Comparison of ENCODE assay signal across 22 cellular contexts in genomic region chr15:32222716-32223115, GRCh38.
A peak's percentile ranks its signal among the peaks of the same experiment; 100 is the strongest.
DNase-seq lines count a peak whose midpoint lies in the region; ATAC-seq, FAIRE-seq and TF ChIP-seq lines count a peak whose summit lies in the region.
"Had no signal": no experiment of that assay in that cellular context is flagged by ENCODE, and none has a peak within 500 bp of the region (broad histone marks: within the 10 kb centered on the region; RNA-seq: fewer than 3 reads in every experiment).

No MANE protein-coding gene starts in this region.

- H3K4me3 Mint-ChIP-seq in activated naive CD8-positive, alpha-beta T cell treated with anti-CD3 and anti-CD28 coated beads for 36 hours: no peak overlapping the region
- H3K4me3 Mint-ChIP-seq: CD4-positive, alpha-beta memory T cell; GM23338; H9 had no signal

- no peak overlapping the region for H3K4me3 ChIP-seq in A673 (ENCODE audit: low read depth, low read length, poor library complexity, severe bottlenecking)
- H3K4me3 ChIP-seq in WERI-Rb-1 (ENCODE audit: low read depth, low read length): no peak overlapping the region
- H3K4me3 ChIP-seq in retinal pigment epithelial cell (ENCODE audit: low read length): no peak overlapping the region
- no peak overlapping the region for H3K4me3 ChIP-seq in heart left ventricle
- H3K4me3 ChIP-seq: A549, GM12878, GM23338 had no signal

- CTCF ChIA-PET in A673 (lab: Charles Lee): no interaction called here

- TF ChIP-seq CTCF in A673 (conservative IDR thresholded peaks at IDR 0.05; ENCODE audit: low read depth, low read length): no peak
- no peak for TF ChIP-seq CTCF in D721Med (IDR thresholded peaks at IDR 0.05; ENCODE audit: insufficient read depth, missing control alignments)
- no peak for TF ChIP-seq CTCF in WERI-Rb-1 (IDR thresholded peaks at IDR 0.05; ENCODE audit: low read depth, low read length)
- TF ChIP-seq CTCF in retinal pigment epithelial cell (conservative IDR thresholded peaks at IDR 0.05; ENCODE audit: low read depth, low read length): no peak
- TF ChIP-seq CTCF in heart left ventricle (IDR thresholded peaks at IDR 0.05): no peak

- DNase-seq in A673 (ENCODE audit: low spot score) (peak; percentile 0), D721Med (ENCODE audit: insufficient read length, low spot score) (peak; percentile 37), WERI-Rb-1 (peak; percentile 69), retinal pigment epithelial cell (ENCODE audit: low read depth) (peak; percentile 31), NCI-H1417 (lab: John Stamatoyannopoulos, UW) (no peak), heart left ventricle (no peak)
- no peak for DNase-seq in activated naive CD8-positive, alpha-beta T cell treated with anti-CD3 and anti-CD28 coated beads for 36 hours
- DNase-seq: 8988T; C1 segment of cervical spinal cord; Calu3; CD4-positive, alpha-beta memory T cell; COR-L47; DMS 273 treated with DMSO at 0.1 percent for 48 hours; DMS79; EL; GDM1; H9 had no signal

- WGBS in heart left ventricle, 4 donors: 60 to 90% (median 78%) methylated on average over 1 of the region's 1 CpG

- H3K36me3 ChIP-seq in A673 (ENCODE audit: insufficient read depth, low read length, poor library complexity, severe bottlenecking): no peaks in the 10 kb centered on the region
- peaks cover 6% of the 10 kb centered on the region for H3K36me3 ChIP-seq in WERI-Rb-1
- H3K36me3 ChIP-seq in heart left ventricle: no peaks in the 10 kb centered on the region

- no TSS peak for BruUV-seq in A673 (replicated peaks; lab: Mats Ljungman, UMichigan)

- intact Hi-C loops in A673 (cut with micrococcal nuclease; ENCODE audit: unreplicated experiment): no loop called here
- intact Hi-C loops in heart left ventricle (cut with DNase I): no loop called here

- peaks cover 15% of the 10 kb centered on the region for H3K9me3 Mint-ChIP-seq in activated naive CD8-positive, alpha-beta T cell treated with anti-CD3 and anti-CD28 coated beads for 36 hours

- H3K27me3 ChIP-seq in A673 (replicated peaks; ENCODE audit: insufficient read depth, low read depth, low read length, poor library complexity) (no peaks in the 10 kb centered on the region), WERI-Rb-1 (ENCODE audit: insufficient read depth, low read depth, severe bottlenecking) (no peaks in the 10 kb centered on the region), heart left ventricle (no peaks in the 10 kb centered on the region)

- no peaks in the 10 kb centered on the region for H3K27me3 Mint-ChIP-seq in activated naive CD8-positive, alpha-beta T cell treated with anti-CD3 and anti-CD28 coated beads for 36 hours

- POLR2A ChIA-PET in A673 (lab: Charles Lee; ENCODE audit: low non-redundant PET): no interaction called here

- H3K27ac ChIP-seq in A673 (ENCODE audit: low read depth, low read length, poor library complexity, severe bottlenecking) (no peak overlapping the region), WERI-Rb-1 (no peak overlapping the region; the same call in 1 of the 2 replicates), heart left ventricle (no peak overlapping the region)
- H3K27ac ChIP-seq: A549 had no signal

- no peaks in the 10 kb centered on the region for H3K36me3 Mint-ChIP-seq in activated naive CD8-positive, alpha-beta T cell treated with anti-CD3 and anti-CD28 coated beads for 36 hours

- peak; percentile 88 for FAIRE-seq in D721Med (lab: Jason Lieb, UNC)
- FAIRE-seq: A549, GM12878, GM19239 had no signal

- H3K4me1 ChIP-seq in A673 (ENCODE audit: insufficient read depth, low read length, poor library complexity, severe bottlenecking) (no peaks in the 10 kb centered on the region), heart left ventricle (no peaks in the 10 kb centered on the region)
- H3K4me1 ChIP-seq: A549 had no signal

- no peak for TF ChIP-seq POLR2A in heart left ventricle (IDR thresholded peaks at IDR 0.05)

- no peaks in the 10 kb centered on the region for H3K4me1 Mint-ChIP-seq in activated naive CD8-positive, alpha-beta T cell treated with anti-CD3 and anti-CD28 coated beads for 36 hours
- H3K4me1 Mint-ChIP-seq: CD4-positive, alpha-beta memory T cell had no signal

- no peak for ATAC-seq in heart left ventricle
- ATAC-seq: A549, GM12878, GM23338, HCT116 had no signal

- H3K9me3 ChIP-seq in A673 (ENCODE audit: low read depth, low read length, poor library complexity, severe bottlenecking): no peaks in the 10 kb centered on the region
- H3K9me3 ChIP-seq in WERI-Rb-1 (ENCODE audit: severe bottlenecking): peaks cover 11% of the 10 kb centered on the region
- H3K9me3 ChIP-seq in heart left ventricle: peaks cover 0 to 33% (median 13%) of the 10 kb centered on the region in 12 donors

- no peak overlapping the region for H3K27ac Mint-ChIP-seq in activated naive CD8-positive, alpha-beta T cell treated with anti-CD3 and anti-CD28 coated beads for 36 hours
- H3K27ac Mint-ChIP-seq: CD4-positive, alpha-beta memory T cell; GM23338; H9 had no signal

Comparison
In these comparisons a context has a peak if more than half of its experiments do, and no peak if none do; other contexts are left out.
1. DNase-seq: peak in A673 (single experiment), D721Med (single experiment), WERI-Rb-1 (single experiment) and retinal pigment epithelial cell (single experiment); none in activated naive CD8-positive, alpha-beta T cell treated with anti-CD3 and anti-CD28 coated beads for 36 hours (single experiment), NCI-H1417 (0 of 3) and heart left ventricle (0 of 5).